ENCODE assay signal across 10 cellular contexts in the genomic region with DNA sequence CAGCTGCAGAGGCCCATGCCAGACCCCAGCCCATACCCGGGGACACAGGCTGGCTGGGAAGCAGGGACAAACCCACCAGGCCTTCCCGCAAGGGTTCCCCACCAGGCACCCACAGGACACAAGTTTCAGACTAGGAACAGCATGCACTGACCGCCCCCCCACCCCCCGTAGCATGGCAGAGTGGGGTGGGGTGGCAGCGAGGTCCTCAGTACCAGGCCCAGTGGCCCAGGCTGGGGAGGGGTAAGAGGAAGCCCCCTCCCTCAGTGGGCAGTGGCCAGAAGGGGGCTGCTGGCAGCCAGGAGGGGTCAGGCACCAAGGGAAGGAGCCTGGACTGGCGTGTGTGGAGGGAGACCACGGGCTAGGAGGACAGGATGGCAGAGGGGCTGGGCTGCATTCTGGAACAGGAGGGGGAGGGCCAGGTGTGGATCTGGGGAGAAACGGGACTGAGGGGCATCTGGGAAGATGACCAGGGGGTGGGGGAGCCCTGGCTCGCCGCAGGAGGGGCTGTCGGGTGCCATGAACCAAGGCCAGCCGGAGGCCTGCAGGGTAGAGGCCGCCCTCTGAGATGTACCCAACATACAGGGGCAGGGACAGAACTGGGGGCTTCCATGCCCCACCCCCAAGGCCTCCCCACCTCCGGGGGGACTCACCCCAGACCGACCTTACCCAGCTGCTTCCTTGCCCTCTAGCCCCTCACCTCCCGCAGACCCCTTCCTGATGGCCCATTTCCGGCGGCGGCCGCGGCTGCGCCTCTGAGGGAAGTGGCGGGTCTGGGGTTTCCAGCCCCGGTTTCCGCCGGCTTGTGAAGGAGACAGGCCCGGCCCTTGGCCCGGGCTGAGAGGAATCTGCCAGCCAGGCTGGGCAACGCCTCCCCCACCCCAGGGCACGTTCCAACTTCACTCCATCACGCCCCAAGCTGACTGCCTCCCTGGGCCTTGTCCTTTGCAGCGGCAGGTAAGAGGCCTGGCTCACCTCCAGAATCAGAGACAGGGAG. TPM values are rescaled to one million over a fixed set of nuclear protein-coding genes. Genes with fewer than 3 reads are reported as not detected.
DNase-seq lines count a peak whose midpoint lies in the region; ATAC-seq, FAIRE-seq and TF ChIP-seq lines count a peak whose summit lies in the region.
"Had no signal": no experiment of that assay in that cellular context is flagged by ENCODE, and none has a peak within 500 bp of the region (broad histone marks: within the 10 kb centered on the region; RNA-seq: fewer than 3 reads in every experiment).

No MANE protein-coding gene starts in this region.

- no peak overlapping the region for H3K9ac ChIP-seq in neuronal stem cell (ENCODE audit: low read depth, low read length, poor library complexity)

- no peak overlapping the region for H2AK5ac ChIP-seq in neuronal stem cell (ENCODE audit: low read depth, low read length)

- peaks cover 0 to 18% (median 6%) of the 10 kb centered on the region in 3 experiments for H3K27me3 ChIP-seq in neuronal stem cell (ENCODE audit: control insufficient read depth in 3 of 3, insufficient read depth in 3 of 3, low read depth in 1 of 3, low read length in 3 of 3)
- H3K27me3 ChIP-seq in upper lobe of right lung = peaks cover 8% of the 10 kb centered on the region

- no peak overlapping the region for H2BK120ac ChIP-seq in neuronal stem cell (ENCODE audit: low read depth, low read length)

- no peak overlapping the region for H2BK12ac ChIP-seq in neuronal stem cell (ENCODE audit: low read length)

- H3K4ac ChIP-seq in neuronal stem cell (ENCODE audit: low read length) = no peak overlapping the region

- peak overlapping the region; percentile 64 for H3K18ac ChIP-seq in neuronal stem cell (ENCODE audit: low read length)

- no peak overlapping the region for H3K14ac ChIP-seq in neuronal stem cell (ENCODE audit: low read length)

- H3K4me3 Mint-ChIP-seq in activated naive CD4-positive, alpha-beta T cell treated with anti-CD3 and anti-CD28 coated beads, Interleukin-2, amount 10 ng/mL, durations not matched to agents 7 days and 5 days = no peak overlapping the region

- H4K8ac ChIP-seq in neuronal stem cell (ENCODE audit: low read depth, low read length) = no peak overlapping the region

- POLR2A ChIA-PET in RWPE1 (lab: Yijun Ruan, JAX; ENCODE audit: low non-redundant PET) = interaction anchor here (0.6 kb wide), 1 partner anchor 77 kb away, joined by 3 read pairs; no protein-coding TSS in a partner anchor

- no peak overlapping the region for H2BK15ac ChIP-seq in neuronal stem cell (ENCODE audit: low read length)

- H3K27ac Mint-ChIP-seq in activated naive CD4-positive, alpha-beta T cell treated with anti-CD3 and anti-CD28 coated beads, Interleukin-2, amount 10 ng/mL, durations not matched to agents 7 days and 5 days = no peak overlapping the region

- intact Hi-C loops in upper lobe of right lung (cut with DNase I) = no loop called here
- intact Hi-C loops in sciatic nerve (cut with DNase I) = no loop called here

- TF ChIP-seq CTCF in RWPE1 (conservative IDR thresholded peaks at IDR 0.05; ENCODE audit: low read depth) (no peak), upper lobe of right lung (IDR thresholded peaks at IDR 0.05) (no peak)

- H2AFZ ChIP-seq in neuronal stem cell (ENCODE audit: low read length) = no peak overlapping the region

- H3K9me3 ChIP-seq in neuronal stem cell (replicated peaks in 1 of 2; ENCODE audit: control insufficient read depth in 2 of 2, insufficient read depth in 1 of 2, low read depth in 1 of 2, low read length in 2 of 2) (no peaks in the 10 kb centered on the region), upper lobe of right lung (no peaks in the 10 kb centered on the region)

- no peak for DNase-seq in GM12892 (ENCODE audit: insufficient read length)
- peak; percentile 82 for DNase-seq in RWPE1 (ENCODE audit: low spot score)
- DNase-seq in activated naive CD4-positive, alpha-beta T cell treated with anti-CD3 and anti-CD28 coated beads, Interleukin-2, amount 10 ng/mL, durations not matched to agents 7 days and 5 days = peak; percentile 66
- DNase-seq in neuronal stem cell (ENCODE audit: low spot score) = no peak
- DNase-seq in upper lobe of right lung = no peak
- DNase-seq in sciatic nerve (ENCODE audit: low spot score) = no peak
- DNase-seq: mesendoderm, NCI-H187 treated with DMSO at 0.1 percent for 48 hours, right cardiac atrium had no signal

- no peaks in the 10 kb centered on the region for H3K9me3 Mint-ChIP-seq in activated naive CD4-positive, alpha-beta T cell treated with anti-CD3 and anti-CD28 coated beads, Interleukin-2, amount 10 ng/mL, durations not matched to agents 7 days and 5 days

- no peak overlapping the region for H4K91ac ChIP-seq in neuronal stem cell (ENCODE audit: low read depth, low read length, poor library complexity)

- no peak for ATAC-seq in GM19035 (IDR thresholded peaks at IDR 0.05; ENCODE audit: unreplicated experiment)
- ATAC-seq in upper lobe of right lung = no peak
- no peak for ATAC-seq in sciatic nerve
- ATAC-seq: right cardiac atrium had no signal

- peaks cover 5% of the 10 kb centered on the region for H3K79me1 ChIP-seq in neuronal stem cell (ENCODE audit: low read depth, low read length)

- WGBS in neuronal stem cell (ENCODE audit: extremely low coverage in 2 of 2, insufficient read length in 2 of 2, insufficient replicate concordance in 1 of 2), 2 donors = no CpG with 5 or more reads among the region's 32 CpGs

- H3K36me3 ChIP-seq in neuronal stem cell (replicated peaks in 1 of 2; ENCODE audit: control insufficient read depth in 2 of 2, insufficient read depth in 2 of 2, low read length in 2 of 2) (no peaks in the 10 kb centered on the region), upper lobe of right lung (no peaks in the 10 kb centered on the region)

- H3K4me1 Mint-ChIP-seq in activated naive CD4-positive, alpha-beta T cell treated with anti-CD3 and anti-CD28 coated beads, Interleukin-2, amount 10 ng/mL, durations not matched to agents 7 days and 5 days = peaks cover 40% of the 10 kb centered on the region

- peak overlapping the region; percentile 86 for H3K27ac ChIP-seq in RWPE1
- H3K27ac ChIP-seq in neuronal stem cell (replicated peaks; ENCODE audit: low read length) = no peak overlapping the region
- no peak overlapping the region for H3K27ac ChIP-seq in upper lobe of right lung

- H2BK5ac ChIP-seq in neuronal stem cell (ENCODE audit: low read length) = no peak overlapping the region

- H3K4me2 ChIP-seq in neuronal stem cell (ENCODE audit: insufficient read depth, low read length, poor library complexity, severe bottlenecking) = no peak overlapping the region

- peaks cover 56% of the 10 kb centered on the region for H3K27me3 Mint-ChIP-seq in activated naive CD4-positive, alpha-beta T cell treated with anti-CD3 and anti-CD28 coated beads, Interleukin-2, amount 10 ng/mL, durations not matched to agents 7 days and 5 days

- no peak for TF ChIP-seq POLR2A in GM12892 (IDR thresholded peaks at IDR 0.05; ENCODE audit: low read depth, low read length)

- FAIRE-seq in GM12892 (lab: Jason Lieb, UNC) = peak; percentile 54

- no peak overlapping the region for H3K4me3 ChIP-seq in neuronal stem cell (ENCODE audit: low read length in 2 of 2)
- no peak overlapping the region for H3K4me3 ChIP-seq in upper lobe of right lung

- H3K4me1 ChIP-seq in neuronal stem cell (ENCODE audit: control insufficient read depth in 2 of 2, insufficient read depth in 1 of 2, low read depth in 1 of 2, low read length in 2 of 2) = peaks cover 0 to 14% of the 10 kb centered on the region in 2 donors
- peaks cover 31% of the 10 kb centered on the region for H3K4me1 ChIP-seq in upper lobe of right lung

- CTCF ChIA-PET in RWPE1 (lab: Yijun Ruan, JAX) = interaction anchor here (0.7 kb wide), 1 partner anchor 306 kb away, joined by 3 read pairs; no protein-coding TSS in a partner anchor
- CTCF ChIA-PET in activated naive CD4-positive, alpha-beta T cell treated with anti-CD3 and anti-CD28 coated beads, Interleukin-2, amount 10 ng/mL, durations not matched to agents 7 days and 5 days (lab: Charles Lee) = interaction anchor here (1.6 kb wide), 1 partner anchor 87 kb away, joined by 4 read pairs; no protein-coding TSS in a partner anchor

- H3K36me3 Mint-ChIP-seq in activated naive CD4-positive, alpha-beta T cell treated with anti-CD3 and anti-CD28 coated beads, Interleukin-2, amount 10 ng/mL, durations not matched to agents 7 days and 5 days = no peaks in the 10 kb centered on the region

- no peak overlapping the region for H3K23ac ChIP-seq in neuronal stem cell (ENCODE audit: low read depth, low read length, poor library complexity)

RNA-seq across cellular contexts. Expression of a gene that starts 5.6 kb away (rescaled TPM):
- polyA plus RNA-seq in GM12892 (2012; ENCODE audit: missing spikeins) = not detected
- polyA plus RNA-seq in neuronal stem cell (2013, experiment 1 of 2) = 5.2 TPM
- 4.9 TPM for polyA plus RNA-seq in neuronal stem cell (2013, experiment 2 of 2)
- total RNA-seq in upper lobe of right lung = 31.2 TPM
- 24.9 TPM for total RNA-seq in sciatic nerve

RNA-seq across cellular contexts. Expression of a gene that starts 6.9 kb away (rescaled TPM):
- polyA plus RNA-seq in GM12892 (2012; ENCODE audit: missing spikeins) = 2.9 TPM
- 21.6 TPM for polyA plus RNA-seq in neuronal stem cell (2013, experiment 1 of 2)
- 21.9 TPM for polyA plus RNA-seq in neuronal stem cell (2013, experiment 2 of 2)
- total RNA-seq in upper lobe of right lung (59.1 TPM), sciatic nerve (21.7 TPM)

Comparison
In these comparisons a context has a peak if more than half of its experiments do, and no peak if none do; other contexts are left out.
1. DNase-seq: peak in RWPE1 (single experiment) and activated naive CD4-positive, alpha-beta T cell treated with anti-CD3 and anti-CD28 coated beads, Interleukin-2, amount 10 ng/mL, durations not matched to agents 7 days and 5 days (single experiment); none in GM12892 (single experiment), neuronal stem cell (single experiment), upper lobe of right lung (single experiment) and sciatic nerve (single experiment).